Comparison of ENCODE assay signal across 12 cellular contexts in the genomic region with DNA sequence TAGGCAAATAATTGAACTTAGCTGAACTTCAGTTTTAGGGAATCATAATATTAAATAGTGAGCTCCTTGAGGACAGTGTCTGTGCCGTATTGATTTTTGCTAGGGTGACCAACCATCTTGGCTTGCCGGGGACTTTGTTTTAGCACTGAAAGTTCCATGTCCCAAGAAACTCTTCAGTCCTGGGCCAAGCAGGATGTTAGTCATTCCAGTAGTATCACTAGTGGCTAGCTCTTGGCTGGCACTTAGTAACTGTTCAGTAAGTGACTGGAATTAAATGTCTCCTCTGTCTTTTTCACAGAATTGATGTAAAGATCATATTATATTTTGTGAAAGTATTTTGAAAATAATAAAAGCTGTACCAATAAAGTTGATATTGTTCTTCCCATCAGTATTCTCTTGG. TPM values are rescaled to one million over a fixed set of nuclear protein-coding genes. Genes with fewer than 3 reads are reported as not detected.
DNase-seq lines count a peak whose midpoint lies in the region; ATAC-seq, FAIRE-seq and TF ChIP-seq lines count a peak whose summit lies in the region.
"Had no signal": no experiment of that assay in that cellular context is flagged by ENCODE, and none has a peak within 500 bp of the region (broad histone marks: within the 10 kb centered on the region; RNA-seq: fewer than 3 reads in every experiment).

No MANE protein-coding gene starts in this region.

- no peaks in the 10 kb centered on the region for H3K79me2 ChIP-seq in endothelial cell of umbilical vein (ENCODE audit: control insufficient read depth, insufficient read depth, low read length)

- H3K4me3 ChIP-seq in endothelial cell of umbilical vein (replicated peaks in 1 of 3; ENCODE audit: insufficient read depth in 1 of 3, low read depth in 1 of 3, low read length in 3 of 3): no peak overlapping the region
- no peak overlapping the region for H3K4me3 ChIP-seq in mucosa of descending colon
- H3K4me3 ChIP-seq: cardiac muscle cell, neural progenitor cell had no signal

- FAIRE-seq in endothelial cell of umbilical vein (lab: Jason Lieb, UNC): peak; percentile 53

- no peaks in the 10 kb centered on the region for H3K9me3 ChIP-seq in endothelial cell of umbilical vein (replicated peaks; ENCODE audit: control insufficient read depth, insufficient read depth, low read length)
- H3K9me3 ChIP-seq in mucosa of descending colon: no peaks in the 10 kb centered on the region

- BruUV-seq in endothelial cell of umbilical vein (replicated peaks; lab: Mats Ljungman, UMichigan): no TSS peak

- dilution Hi-C loops in endothelial cell of umbilical vein (cut with MboI; ENCODE audit: extremely low pct_ligation_motif_present, low sequenced_read_pairs): no loop called here

- CTCF ChIA-PET in endothelial cell of umbilical vein (lab: Charles Lee): interaction anchor here (1.0 to 2.5 kb wide), 4 partner anchors 9 to 41 kb away, joined by 3 to 10 read pairs (median 6); no protein-coding TSS in a partner anchor

- H3K4me2 ChIP-seq in endothelial cell of umbilical vein (ENCODE audit: insufficient read depth, low read length): no peak overlapping the region
- H3K4me2 ChIP-seq: neural progenitor cell had no signal

- intact Hi-C loops in endothelial cell of umbilical vein (cut with micrococcal nuclease): no loop called here
- intact Hi-C loops in mucosa of descending colon (cut with DNase I, micrococcal nuclease): no loop called here

- TF ChIP-seq POLR2A in endothelial cell of umbilical vein (IDR thresholded peaks at IDR 0.05; ENCODE audit: low read depth, low read length): no peak

- peaks cover 2% of the 10 kb centered on the region for H3K4me1 ChIP-seq in endothelial cell of umbilical vein (ENCODE audit: control insufficient read depth, extremely low read depth, insufficient read depth, low read length)
- peaks cover 3% of the 10 kb centered on the region for H3K4me1 ChIP-seq in mucosa of descending colon (ENCODE audit: low read depth)
- H3K4me1 ChIP-seq: neural progenitor cell had no signal

- in situ Hi-C loops in GM13976 (cut with MboI; ENCODE audit: low sequenced_read_pairs, unreplicated experiment): no loop called here

- H2AFZ ChIP-seq in endothelial cell of umbilical vein (ENCODE audit: low read depth, low read length): no peak overlapping the region
- H2AFZ ChIP-seq: neural progenitor cell had no signal

- peak; percentile 52 for ATAC-seq in GM19043 (IDR thresholded peaks at IDR 0.05; ENCODE audit: low read depth, unreplicated experiment)
- ATAC-seq in HG03432 (IDR thresholded peaks at IDR 0.05; ENCODE audit: unreplicated experiment): peak; percentile 68
- ATAC-seq in mucosa of descending colon: no peak
- ATAC-seq: CD8-positive, alpha-beta T cell had no signal

- DNase-seq in AG08395 (ENCODE audit: low spot score) (peak; percentile 66), endothelial cell of umbilical vein (ENCODE audit: low read depth, low spot score) (peak; percentile 18), mucosa of descending colon (no peak), GM13976 (ENCODE audit: low spot score) (no peak), COLO668 (lab: John Stamatoyannopoulos, UW; ENCODE audit: unreplicated experiment) (no peak), dedifferentiated amniotic fluid mesenchymal stem cell (ENCODE audit: extremely low spot score) (no peak)
- DNase-seq: activated CD4-positive, alpha-beta T cell treated with anti-CD3 and anti-CD28 coated beads, Interleukin-2, amount 50 U/mL, for 1 hour; CD8-positive, alpha-beta T cell had no signal

- H3K27ac ChIP-seq in endothelial cell of umbilical vein (ENCODE audit: insufficient read depth, low read depth, low read length): no peak overlapping the region
- H3K27ac ChIP-seq: cardiac muscle cell, neural progenitor cell had no signal

- no peaks in the 10 kb centered on the region for H4K20me1 ChIP-seq in endothelial cell of umbilical vein (replicated peaks; ENCODE audit: control insufficient read depth, extremely low read depth, insufficient read depth, low read length)

- POLR2A ChIA-PET in endothelial cell of umbilical vein (lab: Charles Lee): interaction anchor here (0.8 kb wide), 1 partner anchor 26 kb away, joined by 3 read pairs; no protein-coding TSS in a partner anchor

- H3K36me3 ChIP-seq in endothelial cell of umbilical vein (ENCODE audit: control insufficient read depth in 2 of 2, extremely low read depth in 1 of 2, insufficient read depth in 2 of 2, low read length in 2 of 2) (no peaks in the 10 kb centered on the region), mucosa of descending colon (ENCODE audit: low read depth) (no peaks in the 10 kb centered on the region)
- H3K36me3 ChIP-seq: cardiac muscle cell, neural progenitor cell had no signal

- H3K9me1 ChIP-seq in endothelial cell of umbilical vein (replicated peaks; ENCODE audit: control insufficient read depth, extremely low read depth, insufficient read depth, low read length): no peaks in the 10 kb centered on the region

- no peak for TF ChIP-seq CTCF in endothelial cell of umbilical vein (IDR thresholded peaks at IDR 0.05; ENCODE audit: extremely low read depth in 1 of 2, insufficient read depth in 1 of 2, low read depth in 1 of 2, low read length in 2 of 2)
- TF ChIP-seq CTCF in mucosa of descending colon (IDR thresholded peaks at IDR 0.05): no peak
- no peak for TF ChIP-seq CTCF in GM13976 (IDR thresholded peaks at IDR 0.05; ENCODE audit: borderline replicate concordance, control extremely low read depth, extremely low read depth, insufficient read depth, missing control alignments)

- no peaks in the 10 kb centered on the region for H3K27me3 ChIP-seq in endothelial cell of umbilical vein (ENCODE audit: control insufficient read depth in 2 of 2, insufficient read depth in 2 of 2, low read length in 2 of 2)
- H3K27me3 ChIP-seq: cardiac muscle cell, neural progenitor cell had no signal

- H3K9ac ChIP-seq in endothelial cell of umbilical vein (replicated peaks; ENCODE audit: extremely low read depth, insufficient read depth, low read length): no peak overlapping the region
- H3K9ac ChIP-seq: neural progenitor cell had no signal

TF ChIP-seq in endothelial cell of umbilical vein, 7 proteins besides CTCF, POLR2A, EP300 and RAD21:
- TF ChIP-seq POLR2AphosphoS5 (IDR thresholded peaks at IDR 0.05; ENCODE audit: insufficient read depth, low read depth, low read length) (no peak), FOS (IDR thresholded peaks at IDR 0.05; ENCODE audit: borderline replicate concordance, insufficient read depth, low read length) (peak; percentile 16)

RNA-seq across cellular contexts. Expression of a gene that starts 42.3 kb away (rescaled TPM):
- total RNA-seq in endothelial cell of umbilical vein (24.8 and 25.4 TPM in 2 replicates), mucosa of descending colon (10 to 100 TPM; 26.6 to 41.9 (median 29.9) TPM)
- polyA plus RNA-seq in endothelial cell of umbilical vein: 1.2 and 1.8 TPM in 2 replicates
- polyA plus RNA-seq in endothelial cell of umbilical vein (2011; cell fraction: cytosol; rRNA removed): 3.1 and 4.1 TPM in 2 replicates
- polyA plus RNA-seq in endothelial cell of umbilical vein (2011; cell fraction: nucleus; rRNA removed): 6.4 and 10.1 TPM in 2 replicates
- 16.1 and 18.0 TPM in 2 replicates for polyA plus RNA-seq in endothelial cell of umbilical vein (2012)
- polyA minus RNA-seq in endothelial cell of umbilical vein: 6.5 and 7.8 TPM in 2 replicates
- polyA minus RNA-seq in endothelial cell of umbilical vein (2011; cell fraction: cytosol; rRNA and poly(A)+ RNA removed): 16.3 TPM
- polyA minus RNA-seq in endothelial cell of umbilical vein (2011; cell fraction: nucleus; rRNA and poly(A)+ RNA removed): 32.5 and 35.6 TPM in 2 replicates

RNA-seq across cellular contexts. Expression of a gene that starts 46.0 kb away (rescaled TPM):
- total RNA-seq in endothelial cell of umbilical vein (not detected in 2 replicates), mucosa of descending colon (under 1 TPM in 1 of 3 donors, not detected in 2; 0.87 TPM)
- polyA plus RNA-seq in endothelial cell of umbilical vein: not detected in 2 replicates
- polyA plus RNA-seq in endothelial cell of umbilical vein (2011; cell fraction: cytosol; rRNA removed): not detected in 2 replicates
- polyA plus RNA-seq in endothelial cell of umbilical vein (2011; cell fraction: nucleus; rRNA removed): not detected in 2 replicates
- polyA plus RNA-seq in endothelial cell of umbilical vein (2012): 0.05 TPM in 1 of 2 replicates, not detected in the other
- 0.32 TPM in 1 of 2 replicates, not detected in the other for polyA minus RNA-seq in endothelial cell of umbilical vein
- not detected for polyA minus RNA-seq in endothelial cell of umbilical vein (2011; cell fraction: cytosol; rRNA and poly(A)+ RNA removed)
- polyA minus RNA-seq in endothelial cell of umbilical vein (2011; cell fraction: nucleus; rRNA and poly(A)+ RNA removed): not detected in 2 replicates
- total RNA-seq: CD8-positive, alpha-beta T cell had no signal

Comparison
In these comparisons a context has a peak if more than half of its experiments do, and no peak if none do; other contexts are left out.
1. DNase-seq: peak in AG08395 (single experiment) and endothelial cell of umbilical vein (single experiment); none in mucosa of descending colon (0 of 3), GM13976 (single experiment), COLO668 (single experiment) and dedifferentiated amniotic fluid mesenchymal stem cell (single experiment).